ENCODE assay signal across 1 cellular context in genomic region chr10:15461353-15462108, GRCh38.
TF ChIP-seq lines count a peak whose summit lies in the region.

No MANE protein-coding gene starts in this region.

TF ChIP-seq in K562, 482 proteins besides CTCF, POLR2A, EP300 and RAD21 (continued from another document and continues in another):
- TF ChIP-seq SMC3 (conservative IDR thresholded peaks at IDR 0.05; ENCODE audit: insufficient read depth, low read depth, low read length) = 0 out of 2 replicates have a peak, but pooled peaks have one; percentile 43
- TF ChIP-seq IRF9 (tag; IDR thresholded peaks at IDR 0.05) = no peak
- 0 out of 2 replicates have a peak, but pooled peaks have one; percentile 33 for TF ChIP-seq MYNN (IDR thresholded peaks at IDR 0.05)
- no peak for TF ChIP-seq MYNN (CRISPR knock-in tag; IDR thresholded peaks at IDR 0.05)
- TF ChIP-seq CHD7 (IDR thresholded peaks at IDR 0.05; ENCODE audit: low read depth, low read length) = no peak
- TF ChIP-seq HDAC2 (IDR thresholded peaks at IDR 0.05) = 0 out of 2 replicates have a peak, but pooled peaks have one; percentile 23
- TF ChIP-seq HCFC1 (IDR thresholded peaks at IDR 0.05; ENCODE audit: low read depth, low read length) = no peak
- peak; percentile 87 for TF ChIP-seq ZNF316 (IDR thresholded peaks at IDR 0.05)
- peak; percentile 87 for TF ChIP-seq MAFK (IDR thresholded peaks at IDR 0.05; ENCODE audit: low read length)
- 0 out of 2 replicates have a peak, but pooled peaks have one; percentile 40 for TF ChIP-seq ARID1B (IDR thresholded peaks at IDR 0.05)
- TF ChIP-seq ZNF785 (CRISPR knock-in tag; IDR thresholded peaks at IDR 0.05) = no peak
- TF ChIP-seq TCF3 (CRISPR knock-in tag; IDR thresholded peaks at IDR 0.05) = peak; percentile 35; the same call in 1 of the 2 replicates
- TF ChIP-seq DPF2 (IDR thresholded peaks at IDR 0.05) = 0 out of 2 replicates have a peak, but pooled peaks have one; percentile 47
- TF ChIP-seq EHMT2 (IDR thresholded peaks at IDR 0.05) = 0 out of 2 replicates have a peak, but pooled peaks have one; percentile 4
- 0 out of 4 replicates have a peak, but pooled peaks of 1 of the 2 experiments have one; percentile 3 for TF ChIP-seq HDAC1 (IDR thresholded peaks at IDR 0.05)
- TF ChIP-seq E2F4 (CRISPR knock-in tag; IDR thresholded peaks at IDR 0.05; ENCODE audit: low read depth) = no peak
- no peak for TF ChIP-seq SRSF3 (IDR thresholded peaks at IDR 0.05; ENCODE audit: insufficient read depth, low read length)
- no peak for TF ChIP-seq FOXO4 (CRISPR knock-in tag; IDR thresholded peaks at IDR 0.05)
- peak; percentile 75; the same call in 1 of the 2 replicates for TF ChIP-seq HMBOX1 (IDR thresholded peaks at IDR 0.05)
- peak; percentile 46 for TF ChIP-seq CBFA2T3 (IDR thresholded peaks at IDR 0.05)
- TF ChIP-seq YY1 (IDR thresholded peaks at IDR 0.05; ENCODE audit: borderline replicate concordance in 1 of 3, control insufficient read depth in 1 of 3, extremely low read depth in 1 of 3, insufficient read depth in 3 of 3, insufficient read length in 1 of 3, insufficient replicate concordance in 2 of 3, low read depth in 1 of 3, low read length in 2 of 3) = peak in 1 of 3 experiments; percentile 33
- 0 out of 4 replicates have a peak, but pooled peaks of 1 of the 2 experiments have one; percentile 54 for TF ChIP-seq TRIM24 (IDR thresholded peaks at IDR 0.05)
- TF ChIP-seq ATF1 (CRISPR knock-in tag; IDR thresholded peaks at IDR 0.05) = no peak
- 0 out of 2 replicates have a peak, but pooled peaks have one; percentile 27 for TF ChIP-seq ATF1 (tag; IDR thresholded peaks at IDR 0.05)
- TF ChIP-seq PHB2 (IDR thresholded peaks at IDR 0.05; ENCODE audit: low read depth) = no peak
- TF ChIP-seq NKRF (IDR thresholded peaks at IDR 0.05; ENCODE audit: borderline replicate concordance) = no peak
- peak; percentile 94 for TF ChIP-seq NFE2 (IDR thresholded peaks at IDR 0.05; ENCODE audit: low read depth)
- peak; percentile 22 to 34; a peak in 1 of 4 replicates for TF ChIP-seq KDM1A (IDR thresholded peaks at IDR 0.05)
- TF ChIP-seq CHCHD3 (CRISPR knock-in tag; IDR thresholded peaks at IDR 0.05) = no peak
- TF ChIP-seq MNT (conservative IDR thresholded peaks at IDR 0.05) = 0 out of 4 replicates have a peak, but pooled peaks of 1 of the 2 experiments have one; percentile 19
- no peak for TF ChIP-seq MYC (IDR thresholded peaks at IDR 0.05; ENCODE audit: low read depth, low read length)
- no peak for TF ChIP-seq MYC (CRISPR knock-in tag; IDR thresholded peaks at IDR 0.05; ENCODE audit: borderline replicate concordance, low read depth)
- no peak for TF ChIP-seq ZNF695 (CRISPR knock-in tag; IDR thresholded peaks at IDR 0.05)
- TF ChIP-seq ZNF512 (tag; IDR thresholded peaks at IDR 0.05) = no peak
- TF ChIP-seq CTBP1 (IDR thresholded peaks at IDR 0.05; ENCODE audit: borderline replicate concordance) = peak; percentile 89
- peak; percentile 89 for TF ChIP-seq MAFG (tag; conservative IDR thresholded peaks at IDR 0.05)
- TF ChIP-seq C11orf30 (IDR thresholded peaks at IDR 0.05; ENCODE audit: low read depth) = peak; percentile 91
- TF ChIP-seq CREB1 (IDR thresholded peaks at IDR 0.05) = no peak
- no peak for TF ChIP-seq CREB1 (CRISPR knock-in tag; IDR thresholded peaks at IDR 0.05)
